1 cellular context compared by ENCODE assay signal in the genomic region with DNA sequence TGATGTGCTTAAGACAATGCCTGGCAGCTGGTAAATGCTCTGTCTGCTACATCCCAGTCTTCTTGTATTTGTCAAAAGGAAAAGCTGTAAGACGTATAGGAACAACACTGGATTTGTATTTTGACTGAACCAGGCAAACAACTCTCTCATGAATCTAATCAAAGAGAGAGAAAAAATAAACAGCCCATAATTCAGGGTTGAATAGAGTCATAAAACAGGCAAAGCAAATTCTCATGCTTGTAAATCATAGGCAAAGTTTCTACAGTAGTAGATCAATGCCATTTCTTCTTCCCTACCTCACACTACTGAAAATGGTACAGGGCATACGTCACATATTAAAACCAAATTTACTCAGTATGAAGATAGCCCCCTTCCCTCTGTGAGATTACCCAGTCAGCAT.
TF ChIP-seq lines count a peak whose summit lies in the region.

No MANE protein-coding gene starts in this region.

TF ChIP-seq in A549, 52 proteins besides CTCF, POLR2A, EP300 and RAD21 (continued from another document):
- TF ChIP-seq, protein P1, sequence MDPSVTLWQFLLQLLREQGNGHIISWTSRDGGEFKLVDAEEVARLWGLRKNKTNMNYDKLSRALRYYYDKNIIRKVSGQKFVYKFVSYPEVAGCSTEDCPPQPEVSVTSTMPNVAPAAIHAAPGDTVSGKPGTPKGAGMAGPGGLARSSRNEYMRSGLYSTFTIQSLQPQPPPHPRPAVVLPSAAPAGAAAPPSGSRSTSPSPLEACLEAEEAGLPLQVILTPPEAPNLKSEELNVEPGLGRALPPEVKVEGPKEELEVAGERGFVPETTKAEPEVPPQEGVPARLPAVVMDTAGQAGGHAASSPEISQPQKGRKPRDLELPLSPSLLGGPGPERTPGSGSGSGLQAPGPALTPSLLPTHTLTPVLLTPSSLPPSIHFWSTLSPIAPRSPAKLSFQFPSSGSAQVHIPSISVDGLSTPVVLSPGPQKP (IDR thresholded peaks at IDR 0.05; ENCODE audit: low read depth, low read length), result no peak
- TF ChIP-seq SREBF2 (IDR thresholded peaks at IDR 0.05), result no peak
- TF ChIP-seq, protein P2, sequence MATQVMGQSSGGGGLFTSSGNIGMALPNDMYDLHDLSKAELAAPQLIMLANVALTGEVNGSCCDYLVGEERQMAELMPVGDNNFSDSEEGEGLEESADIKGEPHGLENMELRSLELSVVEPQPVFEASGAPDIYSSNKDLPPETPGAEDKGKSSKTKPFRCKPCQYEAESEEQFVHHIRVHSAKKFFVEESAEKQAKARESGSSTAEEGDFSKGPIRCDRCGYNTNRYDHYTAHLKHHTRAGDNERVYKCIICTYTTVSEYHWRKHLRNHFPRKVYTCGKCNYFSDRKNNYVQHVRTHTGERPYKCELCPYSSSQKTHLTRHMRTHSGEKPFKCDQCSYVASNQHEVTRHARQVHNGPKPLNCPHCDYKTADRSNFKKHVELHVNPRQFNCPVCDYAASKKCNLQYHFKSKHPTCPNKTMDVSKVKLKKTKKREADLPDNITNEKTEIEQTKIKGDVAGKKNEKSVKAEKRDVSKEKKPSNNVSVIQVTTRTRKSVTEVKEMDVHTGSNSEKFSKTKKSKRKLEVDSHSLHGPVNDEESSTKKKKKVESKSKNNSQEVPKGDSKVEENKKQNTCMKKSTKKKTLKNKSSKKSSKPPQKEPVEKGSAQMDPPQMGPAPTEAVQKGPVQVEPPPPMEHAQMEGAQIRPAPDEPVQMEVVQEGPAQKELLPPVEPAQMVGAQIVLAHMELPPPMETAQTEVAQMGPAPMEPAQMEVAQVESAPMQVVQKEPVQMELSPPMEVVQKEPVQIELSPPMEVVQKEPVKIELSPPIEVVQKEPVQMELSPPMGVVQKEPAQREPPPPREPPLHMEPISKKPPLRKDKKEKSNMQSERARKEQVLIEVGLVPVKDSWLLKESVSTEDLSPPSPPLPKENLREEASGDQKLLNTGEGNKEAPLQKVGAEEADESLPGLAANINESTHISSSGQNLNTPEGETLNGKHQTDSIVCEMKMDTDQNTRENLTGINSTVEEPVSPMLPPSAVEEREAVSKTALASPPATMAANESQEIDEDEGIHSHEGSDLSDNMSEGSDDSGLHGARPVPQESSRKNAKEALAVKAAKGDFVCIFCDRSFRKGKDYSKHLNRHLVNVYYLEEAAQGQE (IDR thresholded peaks at IDR 0.05), result no peak
- no peak for TF ChIP-seq FOSL2 (IDR thresholded peaks at IDR 0.05)
- no peak for TF ChIP-seq FOSL2 (CRISPR knock-in tag; IDR thresholded peaks at IDR 0.05)
- no peak for TF ChIP-seq SMC3 (IDR thresholded peaks at IDR 0.05)
- TF ChIP-seq KDM5A (IDR thresholded peaks at IDR 0.05), result no peak
